Comparison of ENCODE assay signal across 25 cellular contexts in the genomic region with DNA sequence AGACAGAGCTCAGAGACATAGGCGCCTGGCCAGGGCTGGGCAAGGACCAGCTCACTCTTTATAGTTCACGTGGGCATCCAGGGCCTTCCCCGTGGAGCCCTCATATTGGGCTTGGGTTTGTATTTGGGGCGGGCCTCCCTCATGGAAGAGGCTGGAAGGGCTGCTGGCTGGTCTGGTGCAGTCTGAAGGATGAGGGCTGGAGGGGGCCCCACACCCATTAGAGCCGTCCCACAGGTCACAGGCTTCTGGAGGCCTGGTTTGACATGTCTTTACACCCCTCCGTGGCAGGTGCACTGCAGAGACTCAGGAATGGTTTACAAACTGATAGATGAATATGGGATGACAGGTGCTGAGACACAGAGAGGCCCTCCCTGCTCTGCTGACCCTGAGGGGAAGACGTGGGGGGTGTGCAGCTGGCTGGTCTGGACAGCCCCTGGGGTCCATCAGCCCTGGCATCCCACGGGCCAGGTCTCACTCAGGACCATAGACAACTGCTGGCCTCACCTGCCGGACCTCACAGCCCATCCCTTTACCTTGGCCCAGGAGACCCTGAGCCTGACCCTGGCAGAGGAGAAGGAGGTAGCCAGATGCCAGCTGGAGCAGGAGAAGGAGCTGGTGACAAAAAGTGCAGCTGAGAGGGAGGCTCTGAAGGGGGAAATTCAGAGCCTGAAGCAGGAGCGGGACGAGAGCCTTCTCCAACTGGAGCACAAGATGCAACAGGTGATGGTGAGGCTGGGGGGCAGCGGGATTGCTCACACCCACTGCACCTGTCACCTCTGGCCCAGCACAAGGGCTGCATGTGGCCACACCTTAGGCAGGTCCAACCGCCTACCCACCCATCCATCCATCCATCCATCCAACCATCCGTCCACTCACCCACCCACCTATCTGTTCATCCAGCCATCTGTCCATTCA. TPM values are rescaled to one million over a fixed set of nuclear protein-coding genes. Genes with fewer than 3 reads are reported as not detected.
A peak's percentile ranks its signal among the peaks of the same experiment; 100 is the strongest.
DNase-seq lines count a peak whose midpoint lies in the region; ATAC-seq and TF ChIP-seq lines count a peak whose summit lies in the region.
"Had no signal": no experiment of that assay in that cellular context is flagged by ENCODE, and none has a peak within 500 bp of the region (broad histone marks: within the 10 kb centered on the region; RNA-seq: fewer than 3 reads in every experiment).

No MANE protein-coding gene starts in this region.

- H3K9me3 ChIP-seq in HEK293 (ENCODE audit: control insufficient read depth, insufficient read depth, low read depth, low read length) (no peaks in the 10 kb centered on the region), sigmoid colon (no peaks in the 10 kb centered on the region)
- H3K9me3 ChIP-seq: SJSA1 had no signal

- no peak for ATAC-seq in activated T-cell treated with anti-CD3 and anti-CD28 coated beads, Interleukin-2, amount 50 U/mL, for 72 hours (replicated peaks in 1 of 2)
- ATAC-seq in left lobe of liver = no peak
- ATAC-seq: CD8-positive, alpha-beta T cell; Panc1; WTC11 had no signal

- no peaks in the 10 kb centered on the region for H3K9me3 Mint-ChIP-seq in activated T-cell treated with anti-CD3 and anti-CD28 coated beads, Interleukin-2, amount 50 U/mL, for 72 hours
- no peaks in the 10 kb centered on the region for H3K9me3 Mint-ChIP-seq in activated T-helper 1 cell treated with anti-CD3 and anti-CD28 coated beads, Interleukin-12 subunit alpha, Interleukin-12 subunit beta, Interleukin-2, Interleukin-4 antibody, amounts not matched to agents 30 ng/mL and 10 ng/mL and 1 ng/mL, durations not matched to agents 14 hours and 24 hours and 36 hours
- H3K9me3 Mint-ChIP-seq: CD8-positive, alpha-beta T cell; neural crest cell; WTC11 had no signal

- intact Hi-C loops in sigmoid colon (cut with DNase I) = no loop called here
- intact Hi-C loops in activated T-helper 1 cell treated with anti-CD3 and anti-CD28 coated beads, Interleukin-12 subunit alpha, Interleukin-12 subunit beta, Interleukin-2, Interleukin-4 antibody, amounts not matched to agents 30 ng/mL and 10 ng/mL and 1 ng/mL, durations not matched to agents 14 hours and 24 hours and 36 hours (cut with micrococcal nuclease) = no loop called here

- no peak for TF ChIP-seq POLR2A in sigmoid colon (IDR thresholded peaks at IDR 0.05)

- H3K36me3 Mint-ChIP-seq in activated T-cell treated with anti-CD3 and anti-CD28 coated beads, Interleukin-2, amount 50 U/mL, for 72 hours (ENCODE audit: insufficient read depth in 2 of 2) = no peaks in the 10 kb centered on the region
- no peaks in the 10 kb centered on the region for H3K36me3 Mint-ChIP-seq in activated T-helper 1 cell treated with anti-CD3 and anti-CD28 coated beads, Interleukin-12 subunit alpha, Interleukin-12 subunit beta, Interleukin-2, Interleukin-4 antibody, amounts not matched to agents 30 ng/mL and 10 ng/mL and 1 ng/mL, durations not matched to agents 14 hours and 24 hours and 36 hours (ENCODE audit: low read depth)
- H3K36me3 Mint-ChIP-seq: CD8-positive, alpha-beta T cell; WTC11 had no signal

- H3K4me1 ChIP-seq in HEK293 (ENCODE audit: control insufficient read depth, insufficient read depth, low read length) (no peaks in the 10 kb centered on the region), sigmoid colon (no peaks in the 10 kb centered on the region)

- peak; percentile 8 for DNase-seq in activated T-cell treated with anti-CD3 and anti-CD28 coated beads, Interleukin-2, amount 50 U/mL, for 1 hour
- no peak for DNase-seq in activated T-cell treated with anti-CD3 and anti-CD28 coated beads, Interleukin-2, amount 50 U/mL, for 72 hours
- peak; percentile 39 for DNase-seq in left lobe of liver (ENCODE audit: low spot score)
- DNase-seq in sigmoid colon = peak; percentile 54
- no peak for DNase-seq in NCI-H1694 treated with DMSO at 0.1 percent for 48 hours (lab: John Stamatoyannopoulos, UW)
- DNase-seq in activated T-helper 1 cell treated with anti-CD3 and anti-CD28 coated beads, Interleukin-12 subunit alpha, Interleukin-12 subunit beta, Interleukin-2, Interleukin-4 antibody, amounts not matched to agents 30 ng/mL and 10 ng/mL and 1 ng/mL, durations not matched to agents 14 hours and 24 hours and 36 hours (ENCODE audit: low spot score) = no peak
- DNase-seq in hippocampal formation (lab: John Stamatoyannopoulos, UW) = no peak
- DNase-seq: activated naive CD4-positive, alpha-beta T cell treated with Interleukin-2 at 50 U/mL for 16 hours; brain microvascular endothelial cell; CD8-positive, alpha-beta T cell; DMS 273 treated with DMSO at 0.1 percent for 48 hours; effector memory CD4-positive, alpha-beta T cell; foreskin fibroblast; GOT3; kidney glomerular epithelial cell; mammary epithelial cell; NCI-H187 treated with DMSO at 0.1 percent for 48 hours; stimulated activated naive CD4-positive, alpha-beta T cell treated with Interleukin-2 at 50 U/mL for 16 hours had no signal

- CTCF ChIA-PET in HEK293 (lab: Yijun Ruan, JAX) = no interaction called here

- H3K4me3 ChIP-seq in HEK293 (ENCODE audit: low read depth, low read length) (no peak overlapping the region), sigmoid colon (no peak overlapping the region)
- H3K4me3 ChIP-seq: SJSA1 had no signal

- 86 to 89% methylated on average over 14 of the region's 14 CpGs for WGBS in sigmoid colon, 2 donors

- H3K27ac ChIP-seq in HEK293 (ENCODE audit: extremely low read depth, low read depth, low read length) (no peak overlapping the region), sigmoid colon (no peak overlapping the region)
- H3K27ac ChIP-seq: brain microvascular endothelial cell, SJSA1 had no signal

- no peak overlapping the region for H3K4me3 Mint-ChIP-seq in activated T-cell treated with anti-CD3 and anti-CD28 coated beads, Interleukin-2, amount 50 U/mL, for 72 hours
- H3K4me3 Mint-ChIP-seq in activated T-helper 1 cell treated with anti-CD3 and anti-CD28 coated beads, Interleukin-12 subunit alpha, Interleukin-12 subunit beta, Interleukin-2, Interleukin-4 antibody, amounts not matched to agents 30 ng/mL and 10 ng/mL and 1 ng/mL, durations not matched to agents 14 hours and 24 hours and 36 hours = no peak overlapping the region
- H3K4me3 Mint-ChIP-seq: CD8-positive, alpha-beta T cell; neural crest cell; WTC11 had no signal

- H3K27me3 Mint-ChIP-seq in activated T-cell treated with anti-CD3 and anti-CD28 coated beads, Interleukin-2, amount 50 U/mL, for 72 hours (ENCODE audit: low read depth) = no peaks in the 10 kb centered on the region
- H3K27me3 Mint-ChIP-seq in activated T-helper 1 cell treated with anti-CD3 and anti-CD28 coated beads, Interleukin-12 subunit alpha, Interleukin-12 subunit beta, Interleukin-2, Interleukin-4 antibody, amounts not matched to agents 30 ng/mL and 10 ng/mL and 1 ng/mL, durations not matched to agents 14 hours and 24 hours and 36 hours (ENCODE audit: insufficient read depth) = peaks cover 2% of the 10 kb centered on the region

- TF ChIP-seq CTCF in HEK293 (tag by site-specific recombination; IDR thresholded peaks at IDR 0.05) = no peak
- TF ChIP-seq CTCF in sigmoid colon (IDR thresholded peaks at IDR 0.05) = no peak

- no peak overlapping the region for H3K27ac Mint-ChIP-seq in activated T-cell treated with anti-CD3 and anti-CD28 coated beads, Interleukin-2, amount 50 U/mL, for 72 hours
- no peak overlapping the region for H3K27ac Mint-ChIP-seq in activated T-helper 1 cell treated with anti-CD3 and anti-CD28 coated beads, Interleukin-12 subunit alpha, Interleukin-12 subunit beta, Interleukin-2, Interleukin-4 antibody, amounts not matched to agents 30 ng/mL and 10 ng/mL and 1 ng/mL, durations not matched to agents 14 hours and 24 hours and 36 hours
- H3K27ac Mint-ChIP-seq: CD8-positive, alpha-beta T cell; WTC11 had no signal

- TF ChIP-seq EP300 in sigmoid colon (IDR thresholded peaks at IDR 0.05) = no peak

- POLR2A ChIA-PET in HEK293 (lab: Yijun Ruan, JAX) = no interaction called here

- H3K36me3 ChIP-seq in HEK293 (ENCODE audit: control insufficient read depth in 2 of 2, insufficient read depth in 1 of 2, low read length in 2 of 2) (no peaks in the 10 kb centered on the region), sigmoid colon (no peaks in the 10 kb centered on the region)
- H3K36me3 ChIP-seq: brain microvascular endothelial cell, SJSA1 had no signal

- H3K4me1 Mint-ChIP-seq in activated T-cell treated with anti-CD3 and anti-CD28 coated beads, Interleukin-2, amount 50 U/mL, for 72 hours (ENCODE audit: low read depth) = no peaks in the 10 kb centered on the region
- no peaks in the 10 kb centered on the region for H3K4me1 Mint-ChIP-seq in activated T-helper 1 cell treated with anti-CD3 and anti-CD28 coated beads, Interleukin-12 subunit alpha, Interleukin-12 subunit beta, Interleukin-2, Interleukin-4 antibody, amounts not matched to agents 30 ng/mL and 10 ng/mL and 1 ng/mL, durations not matched to agents 14 hours and 24 hours and 36 hours (ENCODE audit: low read depth)

- no peaks in the 10 kb centered on the region for H3K27me3 ChIP-seq in sigmoid colon
- H3K27me3 ChIP-seq: SJSA1 had no signal

TF ChIP-seq in HEK293, 187 proteins besides CTCF, POLR2A, EP300 and RAD21 (continues in another document):
- TF ChIP-seq HOXA7 (CRISPR knock-in tag; IDR thresholded peaks at IDR 0.05; ENCODE audit: borderline replicate concordance) (no peak), SCRT1 (tag by site-specific recombination; IDR thresholded peaks at IDR 0.05; ENCODE audit: borderline replicate concordance) (peak; percentile 54; the same call in 1 of the 2 replicates)

RNA-seq across cellular contexts. Expression of gene CROCC2, which starts 43.9 kb away (rescaled TPM):
- total RNA-seq in activated T-cell treated with anti-CD3 and anti-CD28 coated beads, Interleukin-2, amount 50 U/mL, for 72 hours = not detected
- total RNA-seq in left lobe of liver (0.05 TPM), sigmoid colon (not detected)
- under 1 TPM in 2 of 3 donors, not detected in 1; under 0.01 to 0.09 TPM for polyA plus RNA-seq in sigmoid colon
- not detected in 2 replicates for total RNA-seq in activated T-helper 1 cell treated with anti-CD3 and anti-CD28 coated beads, Interleukin-12 subunit alpha, Interleukin-12 subunit beta, Interleukin-2, Interleukin-4 antibody, amounts not matched to agents 30 ng/mL and 10 ng/mL and 1 ng/mL, durations not matched to agents 14 hours and 24 hours and 36 hours
- total RNA-seq: A673; CD8-positive, alpha-beta T cell; mammary epithelial cell; neural crest cell; SJSA1; WTC11 had no signal
- polyA plus RNA-seq: mammary epithelial cell had no signal

RNA-seq across cellular contexts. Expression of gene SNED1, which starts 48.4 kb away (rescaled TPM):
- total RNA-seq in activated T-cell treated with anti-CD3 and anti-CD28 coated beads, Interleukin-2, amount 50 U/mL, for 72 hours = 1 to 10 TPM in 1 of 2 donors, under 1 TPM in 1; 0.36 to 4.1 TPM
- total RNA-seq in left lobe of liver (34.9 TPM), sigmoid colon (10 to 100 TPM in 3 of 4 donors, 1 to 10 TPM in 1; 8.3 to 37.1 (median 17.0) TPM)
- 1 to 10 TPM in 2 of 3 donors, under 1 TPM in 1; 0.69 to 6.3 (median 3.0) TPM for polyA plus RNA-seq in sigmoid colon
- total RNA-seq in activated T-helper 1 cell treated with anti-CD3 and anti-CD28 coated beads, Interleukin-12 subunit alpha, Interleukin-12 subunit beta, Interleukin-2, Interleukin-4 antibody, amounts not matched to agents 30 ng/mL and 10 ng/mL and 1 ng/mL, durations not matched to agents 14 hours and 24 hours and 36 hours = 1.6 and 2.5 TPM in 2 replicates

RNA-seq across cellular contexts. Expression of gene MAB21L4, which starts 54.1 kb away (rescaled TPM):
- not detected for total RNA-seq in activated T-cell treated with anti-CD3 and anti-CD28 coated beads, Interleukin-2, amount 50 U/mL, for 72 hours
- 19.3 TPM for total RNA-seq in left lobe of liver
- total RNA-seq in sigmoid colon = not detected
- 10 to 100 TPM in 1 of 3 donors, 1 to 10 TPM in 2; 1.2 to 17.6 (median 1.7) TPM for polyA plus RNA-seq in sigmoid colon
- total RNA-seq in activated T-helper 1 cell treated with anti-CD3 and anti-CD28 coated beads, Interleukin-12 subunit alpha, Interleukin-12 subunit beta, Interleukin-2, Interleukin-4 antibody, amounts not matched to agents 30 ng/mL and 10 ng/mL and 1 ng/mL, durations not matched to agents 14 hours and 24 hours and 36 hours = not detected in 2 replicates
- total RNA-seq: A673; CD8-positive, alpha-beta T cell; neural crest cell; posterior vena cava; WTC11 had no signal

Comparison
In these comparisons a context has a peak if more than half of its experiments do, and no peak if none do; other contexts are left out.
1. DNase-seq: peak in activated T-cell treated with anti-CD3 and anti-CD28 coated beads, Interleukin-2, amount 50 U/mL, for 1 hour (single experiment), left lobe of liver (single experiment) and sigmoid colon (single experiment); none in activated T-cell treated with anti-CD3 and anti-CD28 coated beads, Interleukin-2, amount 50 U/mL, for 72 hours (0 of 2), NCI-H1694 treated with DMSO at 0.1 percent for 48 hours (single experiment), activated T-helper 1 cell treated with anti-CD3 and anti-CD28 coated beads, Interleukin-12 subunit alpha, Interleukin-12 subunit beta, Interleukin-2, Interleukin-4 antibody, amounts not matched to agents 30 ng/mL and 10 ng/mL and 1 ng/mL, durations not matched to agents 14 hours and 24 hours and 36 hours (single experiment) and hippocampal formation (0 of 2).
2. RNA of gene MAB21L4, which starts 54.1 kb away (total RNA-seq): 19.3 TPM in left lobe of liver (single experiment); not detected in activated T-cell treated with anti-CD3 and anti-CD28 coated beads, Interleukin-2, amount 50 U/mL, for 72 hours, not detected in sigmoid colon and not detected in activated T-helper 1 cell treated with anti-CD3 and anti-CD28 coated beads, Interleukin-12 subunit alpha, Interleukin-12 subunit beta, Interleukin-2, Interleukin-4 antibody, amounts not matched to agents 30 ng/mL and 10 ng/mL and 1 ng/mL, durations not matched to agents 14 hours and 24 hours and 36 hours; every median in the first group is over 10 times any median in the second.